ENCODE assay signal across 29 cellular contexts in the genomic region with DNA sequence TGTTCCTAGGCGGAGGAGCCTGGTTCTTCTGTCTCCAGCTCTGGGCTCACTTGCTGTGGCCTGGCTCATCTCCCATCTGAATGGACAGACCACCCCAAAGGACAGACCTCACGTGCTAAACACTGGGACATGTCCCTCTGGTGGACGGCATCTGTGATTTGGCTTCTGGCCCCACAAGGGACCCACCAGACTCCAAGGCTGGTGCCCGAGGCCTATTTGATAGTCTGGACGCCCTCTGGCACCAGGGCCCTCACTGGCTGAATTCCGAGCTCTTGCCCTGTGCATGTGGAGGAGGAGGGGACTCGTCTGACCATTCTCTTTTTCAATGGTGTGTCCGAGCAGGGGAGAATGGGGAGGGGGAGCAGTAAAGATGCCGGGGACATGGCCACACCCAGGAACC.
A peak's percentile ranks its signal among the peaks of the same experiment; 100 is the strongest.
DNase-seq lines count a peak whose midpoint lies in the region; ATAC-seq and TF ChIP-seq lines count a peak whose summit lies in the region.
"Had no signal": no experiment of that assay in that cellular context is flagged by ENCODE, and none has a peak within 500 bp of the region (broad histone marks: within the 10 kb centered on the region; RNA-seq: fewer than 3 reads in every experiment).

No MANE protein-coding gene starts in this region.

- H3K4me3 Mint-ChIP-seq in activated CD4-positive, alpha-beta memory T cell treated with anti-CD3 and anti-CD28 coated beads for 36 hours, result no peak overlapping the region
- no peak overlapping the region for H3K4me3 Mint-ChIP-seq in activated CD4-positive, alpha-beta memory T cell treated with anti-CD3 and anti-CD28 coated beads, Interleukin-2, amount 10 ng/mL, durations not matched to agents 7 days and 5 days
- no peak overlapping the region for H3K4me3 Mint-ChIP-seq in activated CD8-positive, alpha-beta T cell treated with anti-CD3 and anti-CD28 coated beads for 36 hours
- H3K4me3 Mint-ChIP-seq in immature natural killer cell, result no peak overlapping the region
- H3K4me3 Mint-ChIP-seq in T-helper 2 cell treated with Interferon-gamma antibody and Interleukin-4, amounts not matched to agents 5 μg/mL and 100 μg/mL, for 36 hours, result no peak overlapping the region
- H3K4me3 Mint-ChIP-seq: activated CD4-positive, alpha-beta T cell treated with anti-CD3 and anti-CD28 coated beads for 36 hours had no signal

- peaks cover 57% of the 10 kb centered on the region for H3K4me1 ChIP-seq in psoas muscle

- intact Hi-C loops in activated CD4-positive, alpha-beta memory T cell treated with anti-CD3 and anti-CD28 coated beads for 36 hours (cut with micrococcal nuclease), result no loop called here
- intact Hi-C loops in activated CD8-positive, alpha-beta T cell treated with anti-CD3 and anti-CD28 coated beads for 36 hours (cut with micrococcal nuclease), result no loop called here
- intact Hi-C loops in psoas muscle (cut with DNase I), result no loop called here

- no peak for TF ChIP-seq CTCF in activated CD8-positive, alpha-beta T cell treated with anti-CD3 and anti-CD28 coated beads for 36 hours (IDR thresholded peaks at IDR 0.05)
- TF ChIP-seq CTCF in psoas muscle (IDR thresholded peaks at IDR 0.05), result no peak

- 88 to 93% (median 92%) methylated on average over 9 of the region's 9 CpGs for WGBS in psoas muscle, 3 donors

- H3K9me3 ChIP-seq in psoas muscle, result no peaks in the 10 kb centered on the region
- H3K9me3 ChIP-seq: A549, Peyer's patch, uterus had no signal

- no peaks in the 10 kb centered on the region for H3K27me3 ChIP-seq in psoas muscle (ENCODE audit: insufficient read depth in 3 of 3, low read length in 2 of 3)
- H3K27me3 ChIP-seq: Peyer's patch, uterus had no signal

- no peak for ATAC-seq in activated CD8-positive, alpha-beta T cell treated with anti-CD3 and anti-CD28 coated beads for 36 hours
- no peak for ATAC-seq in psoas muscle
- ATAC-seq in HG03039 (IDR thresholded peaks at IDR 0.05; ENCODE audit: unreplicated experiment), result no peak
- ATAC-seq: A549; activated CD4-positive, alpha-beta T cell treated with anti-CD3 and anti-CD28 coated beads for 36 hours had no signal

- peaks cover 9% of the 10 kb centered on the region for H3K36me3 Mint-ChIP-seq in activated CD4-positive, alpha-beta memory T cell treated with anti-CD3 and anti-CD28 coated beads for 36 hours
- H3K36me3 Mint-ChIP-seq in activated CD4-positive, alpha-beta memory T cell treated with anti-CD3 and anti-CD28 coated beads, Interleukin-2, amount 10 ng/mL, durations not matched to agents 7 days and 5 days (ENCODE audit: low read depth), result peaks cover 13% of the 10 kb centered on the region
- peaks cover 17% of the 10 kb centered on the region for H3K36me3 Mint-ChIP-seq in activated CD8-positive, alpha-beta T cell treated with anti-CD3 and anti-CD28 coated beads for 36 hours (ENCODE audit: low read depth)
- no peaks in the 10 kb centered on the region for H3K36me3 Mint-ChIP-seq in immature natural killer cell
- H3K36me3 Mint-ChIP-seq in T-helper 2 cell treated with Interferon-gamma antibody and Interleukin-4, amounts not matched to agents 5 μg/mL and 100 μg/mL, for 36 hours (ENCODE audit: low read depth), result peaks cover 5% of the 10 kb centered on the region

- no peak for DNase-seq in activated CD4-positive, alpha-beta memory T cell treated with anti-CD3 and anti-CD28 coated beads for 36 hours
- no peak for DNase-seq in activated CD4-positive, alpha-beta memory T cell treated with anti-CD3 and anti-CD28 coated beads, Interleukin-2, amount 10 ng/mL, durations not matched to agents 7 days and 5 days
- DNase-seq in activated CD8-positive, alpha-beta T cell treated with anti-CD3 and anti-CD28 coated beads for 36 hours, result no peak
- DNase-seq in immature natural killer cell, result no peak
- peak in 1 of 2 donors; percentile 25 for DNase-seq in psoas muscle
- no peak for DNase-seq in T-helper 2 cell treated with Interferon-gamma antibody and Interleukin-4, amounts not matched to agents 5 μg/mL and 100 μg/mL, for 36 hours (ENCODE audit: low spot score)
- no peak for DNase-seq in NCI-H2081 treated with DMSO at 0.1 percent for 48 hours (lab: John Stamatoyannopoulos, UW)
- DNase-seq: activated CD4-positive, alpha-beta T cell treated with anti-CD3 and anti-CD28 coated beads for 36 hours; activated CD8-positive, alpha-beta memory T cell treated with anti-CD3 and anti-CD28 coated beads, Interleukin-2, amount 50 U/mL, for 48 hours; activated gamma-delta T cell; amniotic stem cell; DMS53; GDM1; GM23248; NCI-H1436 treated with DMSO at 0.1 percent for 48 hours; NCI-H2171; NCI-H524; NK-92 treated with Interleukin-12 subunit alpha and Interleukin-12 subunit beta, amount 100 ng/mL, for 24 hours; occipital lobe; retina; SIG-M5; stimulated activated CD4-positive, alpha-beta T cell treated with anti-CD3 and anti-CD28 coated beads, Interleukin-4, amount 100 ng/mL, for 1 hour; stimulated activated naive CD4-positive, alpha-beta T cell; SW 1271; uterus had no signal

- H3K4me1 Mint-ChIP-seq in activated CD4-positive, alpha-beta memory T cell treated with anti-CD3 and anti-CD28 coated beads for 36 hours (ENCODE audit: low read depth), result peaks cover 70% of the 10 kb centered on the region
- peaks cover 67% of the 10 kb centered on the region for H3K4me1 Mint-ChIP-seq in activated CD4-positive, alpha-beta memory T cell treated with anti-CD3 and anti-CD28 coated beads, Interleukin-2, amount 10 ng/mL, durations not matched to agents 7 days and 5 days
- peaks cover 74% of the 10 kb centered on the region for H3K4me1 Mint-ChIP-seq in activated CD8-positive, alpha-beta T cell treated with anti-CD3 and anti-CD28 coated beads for 36 hours (ENCODE audit: low read depth)
- peaks cover 71 to 73% of the 10 kb centered on the region in 2 donors for H3K4me1 Mint-ChIP-seq in immature natural killer cell
- peaks cover 60% of the 10 kb centered on the region for H3K4me1 Mint-ChIP-seq in T-helper 2 cell treated with Interferon-gamma antibody and Interleukin-4, amounts not matched to agents 5 μg/mL and 100 μg/mL, for 36 hours (ENCODE audit: low read depth)

- H3K4me3 ChIP-seq in psoas muscle, result no peak overlapping the region
- H3K4me3 ChIP-seq: A549, GM23248, Peyer's patch, uterus had no signal

- H3K27ac ChIP-seq in psoas muscle, result peak overlapping the region; percentile 94
- H3K27ac ChIP-seq: GM23248, KMS-11, uterus had no signal

- no peaks in the 10 kb centered on the region for H3K9me3 Mint-ChIP-seq in activated CD4-positive, alpha-beta memory T cell treated with anti-CD3 and anti-CD28 coated beads for 36 hours
- no peaks in the 10 kb centered on the region for H3K9me3 Mint-ChIP-seq in activated CD4-positive, alpha-beta memory T cell treated with anti-CD3 and anti-CD28 coated beads, Interleukin-2, amount 10 ng/mL, durations not matched to agents 7 days and 5 days
- no peaks in the 10 kb centered on the region for H3K9me3 Mint-ChIP-seq in activated CD8-positive, alpha-beta T cell treated with anti-CD3 and anti-CD28 coated beads for 36 hours
- H3K9me3 Mint-ChIP-seq in immature natural killer cell, result no peaks in the 10 kb centered on the region
- H3K9me3 Mint-ChIP-seq in T-helper 2 cell treated with Interferon-gamma antibody and Interleukin-4, amounts not matched to agents 5 μg/mL and 100 μg/mL, for 36 hours, result peaks cover 6% of the 10 kb centered on the region

- H3K27ac Mint-ChIP-seq in activated CD4-positive, alpha-beta memory T cell treated with anti-CD3 and anti-CD28 coated beads for 36 hours, result peak overlapping the region; percentile 38
- no peak overlapping the region for H3K27ac Mint-ChIP-seq in activated CD4-positive, alpha-beta memory T cell treated with anti-CD3 and anti-CD28 coated beads, Interleukin-2, amount 10 ng/mL, durations not matched to agents 7 days and 5 days
- H3K27ac Mint-ChIP-seq in activated CD8-positive, alpha-beta T cell treated with anti-CD3 and anti-CD28 coated beads for 36 hours, result peak overlapping the region; percentile 59
- peak overlapping the region; percentile 88 to 93 (median 92) for H3K27ac Mint-ChIP-seq in immature natural killer cell
- no peak overlapping the region for H3K27ac Mint-ChIP-seq in T-helper 2 cell treated with Interferon-gamma antibody and Interleukin-4, amounts not matched to agents 5 μg/mL and 100 μg/mL, for 36 hours

- POLR2A ChIA-PET in activated CD4-positive, alpha-beta memory T cell treated with anti-CD3 and anti-CD28 coated beads for 36 hours (lab: Charles Lee), result interaction anchor here (1.3 kb wide), 1 partner anchor 12 kb away, joined by 4 read pairs; no protein-coding TSS in a partner anchor
- POLR2A ChIA-PET in activated CD4-positive, alpha-beta memory T cell treated with anti-CD3 and anti-CD28 coated beads, Interleukin-2, amount 10 ng/mL, durations not matched to agents 7 days and 5 days (lab: Charles Lee), result interaction anchor here (0.9 kb wide), 1 partner anchor 11 kb away, joined by 3 read pairs; no protein-coding TSS in a partner anchor
- POLR2A ChIA-PET in activated CD8-positive, alpha-beta T cell treated with anti-CD3 and anti-CD28 coated beads for 36 hours (lab: Charles Lee), result interaction anchor here (0.9 to 1.6 kb wide), 3 partner anchors 24 to 272 kb away, joined by 3 to 6 read pairs (median 4); no protein-coding TSS in a partner anchor

- no peaks in the 10 kb centered on the region for H3K27me3 Mint-ChIP-seq in activated CD4-positive, alpha-beta memory T cell treated with anti-CD3 and anti-CD28 coated beads for 36 hours
- H3K27me3 Mint-ChIP-seq in activated CD4-positive, alpha-beta memory T cell treated with anti-CD3 and anti-CD28 coated beads, Interleukin-2, amount 10 ng/mL, durations not matched to agents 7 days and 5 days, result no peaks in the 10 kb centered on the region
- H3K27me3 Mint-ChIP-seq in activated CD8-positive, alpha-beta T cell treated with anti-CD3 and anti-CD28 coated beads for 36 hours, result no peaks in the 10 kb centered on the region
- H3K27me3 Mint-ChIP-seq in immature natural killer cell (ENCODE audit: low read depth in 3 of 3), result peaks cover 0 to 6% (median 4%) of the 10 kb centered on the region in 3 donors
- no peaks in the 10 kb centered on the region for H3K27me3 Mint-ChIP-seq in T-helper 2 cell treated with Interferon-gamma antibody and Interleukin-4, amounts not matched to agents 5 μg/mL and 100 μg/mL, for 36 hours (ENCODE audit: low read depth)
- H3K27me3 Mint-ChIP-seq: activated CD4-positive, alpha-beta T cell treated with anti-CD3 and anti-CD28 coated beads for 36 hours had no signal

- CTCF ChIA-PET in activated CD4-positive, alpha-beta memory T cell treated with anti-CD3 and anti-CD28 coated beads for 36 hours (lab: Charles Lee), result interaction anchor here (0.9 to 7.0 kb wide), 6 partner anchors 10 to 47 kb away, joined by 3 to 51 read pairs (median 3); no protein-coding TSS in a partner anchor
- CTCF ChIA-PET in activated CD4-positive, alpha-beta memory T cell treated with anti-CD3 and anti-CD28 coated beads, Interleukin-2, amount 10 ng/mL, durations not matched to agents 7 days and 5 days (lab: Charles Lee), result interaction anchor here (1.8 to 2.0 kb wide), 2 partner anchors 21 to 32 kb away, joined by 7 to 10 read pairs; no protein-coding TSS in a partner anchor
- CTCF ChIA-PET in activated CD8-positive, alpha-beta T cell treated with anti-CD3 and anti-CD28 coated beads for 36 hours (lab: Charles Lee), result interaction anchor here (0.9 to 9.3 kb wide), 9 partner anchors 8 to 183 kb away, joined by 3 to 96 read pairs (median 5); no protein-coding TSS in a partner anchor

- H3K36me3 ChIP-seq in psoas muscle (ENCODE audit: insufficient read depth in 1 of 2, low read depth in 1 of 2), result no peaks in the 10 kb centered on the region
- H3K36me3 ChIP-seq: Peyer's patch, uterus had no signal

Comparison
In these comparisons a context has a peak if more than half of its experiments do, and no peak if none do; other contexts are left out.
1. H3K27ac Mint-ChIP-seq: peak in activated CD4-positive, alpha-beta memory T cell treated with anti-CD3 and anti-CD28 coated beads for 36 hours (single experiment), activated CD8-positive, alpha-beta T cell treated with anti-CD3 and anti-CD28 coated beads for 36 hours (single experiment) and immature natural killer cell (6 of 6); none in activated CD4-positive, alpha-beta memory T cell treated with anti-CD3 and anti-CD28 coated beads, Interleukin-2, amount 10 ng/mL, durations not matched to agents 7 days and 5 days (single experiment) and T-helper 2 cell treated with Interferon-gamma antibody and Interleukin-4, amounts not matched to agents 5 μg/mL and 100 μg/mL, for 36 hours (single experiment).